8 cellular contexts compared by ENCODE assay signal in the genomic region with DNA sequence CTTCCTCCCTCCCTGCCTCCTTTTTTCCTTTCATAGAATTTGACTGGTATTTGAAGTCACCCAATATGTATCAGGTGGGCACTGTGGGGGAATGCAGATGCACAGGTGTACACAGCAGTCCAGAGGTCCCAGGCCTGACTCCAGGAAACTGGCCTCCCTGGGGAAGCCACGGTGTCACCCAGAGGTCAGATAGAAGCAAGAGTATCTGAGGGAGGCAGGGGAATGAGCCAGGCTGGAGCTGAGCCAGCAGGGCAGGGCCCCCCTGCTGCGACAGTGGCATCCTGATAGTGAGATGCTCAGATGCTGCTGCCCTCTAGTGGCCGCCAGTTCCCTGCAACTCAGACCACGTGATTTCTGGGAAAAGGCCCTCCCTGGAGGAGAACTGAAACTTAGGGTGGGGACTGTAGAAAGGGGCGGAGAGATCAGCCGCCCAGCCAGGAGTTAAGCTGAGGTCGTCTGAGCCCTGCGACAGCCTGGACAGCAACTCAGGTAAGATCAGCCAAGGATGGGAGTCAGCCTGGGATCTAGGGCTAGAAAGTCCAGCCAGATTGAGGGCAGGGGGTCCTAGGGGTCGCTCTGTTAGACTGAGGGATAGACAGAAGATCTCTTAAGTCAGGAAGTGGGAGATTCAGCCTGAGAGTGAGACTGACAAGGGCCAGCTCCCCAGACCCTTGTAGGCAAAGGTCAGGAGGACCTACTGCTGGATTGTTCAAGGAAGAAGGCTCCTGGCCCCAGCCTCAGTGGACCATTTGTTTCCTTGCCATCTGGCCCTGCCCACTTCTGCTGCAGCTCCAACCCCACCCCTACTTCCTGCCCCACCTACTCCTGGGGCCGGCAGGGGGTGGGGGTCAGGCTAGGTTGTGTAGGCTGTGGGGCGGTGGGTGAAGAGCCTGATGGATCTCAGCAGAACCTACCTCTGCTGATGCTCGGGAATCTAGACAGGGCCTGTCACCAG. TPM values are rescaled to one million over a fixed set of nuclear protein-coding genes. Genes with fewer than 3 reads are reported as not detected.
DNase-seq lines count a peak whose midpoint lies in the region; ATAC-seq and TF ChIP-seq lines count a peak whose summit lies in the region.

A gene with protein sequence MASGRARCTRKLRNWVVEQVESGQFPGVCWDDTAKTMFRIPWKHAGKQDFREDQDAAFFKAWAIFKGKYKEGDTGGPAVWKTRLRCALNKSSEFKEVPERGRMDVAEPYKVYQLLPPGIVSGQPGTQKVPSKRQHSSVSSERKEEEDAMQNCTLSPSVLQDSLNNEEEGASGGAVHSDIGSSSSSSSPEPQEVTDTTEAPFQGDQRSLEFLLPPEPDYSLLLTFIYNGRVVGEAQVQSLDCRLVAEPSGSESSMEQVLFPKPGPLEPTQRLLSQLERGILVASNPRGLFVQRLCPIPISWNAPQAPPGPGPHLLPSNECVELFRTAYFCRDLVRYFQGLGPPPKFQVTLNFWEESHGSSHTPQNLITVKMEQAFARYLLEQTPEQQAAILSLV (plus strand): TSS at position 416 of the 955 bp plus-strand sequence. CDS start 880 bp downstream, outside the sequence.

- peak; percentile 73 for TF ChIP-seq RAD21 in Ishikawa (IDR thresholded peaks at IDR 0.05; ENCODE audit: low read depth)

- ATAC-seq in GM21576 (IDR thresholded peaks at IDR 0.05; ENCODE audit: unreplicated experiment) = peak; percentile 79

- DNase-seq in DMS53 treated with DMSO at 0.1 percent for 48 hours (lab: John Stamatoyannopoulos, UW; ENCODE audit: unreplicated experiment) = peak; percentile 94
- peak; percentile 90 for DNase-seq in OCI-M2 (lab: John Stamatoyannopoulos, UW; ENCODE audit: unreplicated experiment)
- peak; percentile 100 for DNase-seq in activated T-cell treated with anti-CD3 and anti-CD28 coated beads for 4 hours
- peak; percentile 59 for DNase-seq in epithelial cell of prostate (ENCODE audit: low read depth, low spot score)
- peak; percentile 98 for DNase-seq in mucosa of gallbladder (ENCODE audit: low spot score)
- peak; percentile 89 to 100 for DNase-seq in stimulated activated CD8-positive, alpha-beta memory T cell treated with anti-CD3 and anti-CD28 coated beads, Interleukin-4, amount 100 ng/mL, for 4 hours (ENCODE audit: low read depth in 2 of 2, low spot score in 1 of 2)

- peak within 1 kb of the TSS; percentile 68 for H3K27ac ChIP-seq in epithelial cell of prostate

- TF ChIP-seq EP300 in Ishikawa (IDR thresholded peaks at IDR 0.05; ENCODE audit: borderline replicate concordance) = 0 out of 2 replicates have a peak, but pooled peaks have one; percentile 10

TF ChIP-seq in Ishikawa, 13 proteins besides CTCF, POLR2A, EP300 and RAD21:
- TF ChIP-seq ZBTB7A (IDR thresholded peaks at IDR 0.05; ENCODE audit: low read depth) = no peak
- TF ChIP-seq, protein P1, sequence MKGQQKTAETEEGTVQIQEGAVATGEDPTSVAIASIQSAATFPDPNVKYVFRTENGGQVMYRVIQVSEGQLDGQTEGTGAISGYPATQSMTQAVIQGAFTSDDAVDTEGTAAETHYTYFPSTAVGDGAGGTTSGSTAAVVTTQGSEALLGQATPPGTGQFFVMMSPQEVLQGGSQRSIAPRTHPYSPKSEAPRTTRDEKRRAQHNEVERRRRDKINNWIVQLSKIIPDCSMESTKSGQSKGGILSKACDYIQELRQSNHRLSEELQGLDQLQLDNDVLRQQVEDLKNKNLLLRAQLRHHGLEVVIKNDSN (IDR thresholded peaks at IDR 0.05) = peak; percentile 97
- peak; percentile 42; the same call in 1 of the 2 replicates for TF ChIP-seq TEAD4 (IDR thresholded peaks at IDR 0.05)
- TF ChIP-seq FOXM1 (IDR thresholded peaks at IDR 0.05; ENCODE audit: borderline replicate concordance, low read depth) = no peak
- no peak for TF ChIP-seq CEBPB (IDR thresholded peaks at IDR 0.05)
- no peak; the same call in 1 of the 2 replicates for TF ChIP-seq TAF1 (IDR thresholded peaks at IDR 0.05; ENCODE audit: low read depth)
- TF ChIP-seq, protein P2, sequence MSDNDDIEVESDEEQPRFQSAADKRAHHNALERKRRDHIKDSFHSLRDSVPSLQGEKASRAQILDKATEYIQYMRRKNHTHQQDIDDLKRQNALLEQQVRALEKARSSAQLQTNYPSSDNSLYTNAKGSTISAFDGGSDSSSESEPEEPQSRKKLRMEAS (IDR thresholded peaks at IDR 0.05) = peak; percentile 65; the same call in 1 of the 2 replicates
- 0 out of 2 replicates have a peak, but pooled peaks have one; percentile 25 for TF ChIP-seq TCF12 (IDR thresholded peaks at IDR 0.05; ENCODE audit: low read depth)
- TF ChIP-seq, protein P3, sequence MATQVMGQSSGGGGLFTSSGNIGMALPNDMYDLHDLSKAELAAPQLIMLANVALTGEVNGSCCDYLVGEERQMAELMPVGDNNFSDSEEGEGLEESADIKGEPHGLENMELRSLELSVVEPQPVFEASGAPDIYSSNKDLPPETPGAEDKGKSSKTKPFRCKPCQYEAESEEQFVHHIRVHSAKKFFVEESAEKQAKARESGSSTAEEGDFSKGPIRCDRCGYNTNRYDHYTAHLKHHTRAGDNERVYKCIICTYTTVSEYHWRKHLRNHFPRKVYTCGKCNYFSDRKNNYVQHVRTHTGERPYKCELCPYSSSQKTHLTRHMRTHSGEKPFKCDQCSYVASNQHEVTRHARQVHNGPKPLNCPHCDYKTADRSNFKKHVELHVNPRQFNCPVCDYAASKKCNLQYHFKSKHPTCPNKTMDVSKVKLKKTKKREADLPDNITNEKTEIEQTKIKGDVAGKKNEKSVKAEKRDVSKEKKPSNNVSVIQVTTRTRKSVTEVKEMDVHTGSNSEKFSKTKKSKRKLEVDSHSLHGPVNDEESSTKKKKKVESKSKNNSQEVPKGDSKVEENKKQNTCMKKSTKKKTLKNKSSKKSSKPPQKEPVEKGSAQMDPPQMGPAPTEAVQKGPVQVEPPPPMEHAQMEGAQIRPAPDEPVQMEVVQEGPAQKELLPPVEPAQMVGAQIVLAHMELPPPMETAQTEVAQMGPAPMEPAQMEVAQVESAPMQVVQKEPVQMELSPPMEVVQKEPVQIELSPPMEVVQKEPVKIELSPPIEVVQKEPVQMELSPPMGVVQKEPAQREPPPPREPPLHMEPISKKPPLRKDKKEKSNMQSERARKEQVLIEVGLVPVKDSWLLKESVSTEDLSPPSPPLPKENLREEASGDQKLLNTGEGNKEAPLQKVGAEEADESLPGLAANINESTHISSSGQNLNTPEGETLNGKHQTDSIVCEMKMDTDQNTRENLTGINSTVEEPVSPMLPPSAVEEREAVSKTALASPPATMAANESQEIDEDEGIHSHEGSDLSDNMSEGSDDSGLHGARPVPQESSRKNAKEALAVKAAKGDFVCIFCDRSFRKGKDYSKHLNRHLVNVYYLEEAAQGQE (IDR thresholded peaks at IDR 0.05; ENCODE audit: low read depth) = no peak
- no peak for TF ChIP-seq CREB1 (IDR thresholded peaks at IDR 0.05; ENCODE audit: low read depth)
- TF ChIP-seq NFIC (IDR thresholded peaks at IDR 0.05) = peak; percentile 95
- peak; percentile 21; the same call in 1 of the 2 replicates for TF ChIP-seq YY1 (IDR thresholded peaks at IDR 0.05; ENCODE audit: low read depth)

RNA-seq across cellular contexts. Expression of the gene that starts here (rescaled TPM):
- 148 TPM for total RNA-seq in mucosa of gallbladder

Comparison
In these comparisons a context has a peak if more than half of its experiments do, and no peak if none do; other contexts are left out.
1. Peak in every context shown above with its lines: DNase-seq, ATAC-seq and H3K27ac ChIP-seq.